Comparison of ENCODE assay signal across 8 cellular contexts in genomic region chr2:234952270-234953115, GRCh38. TPM values are rescaled to one million over a fixed set of nuclear protein-coding genes. Genes with fewer than 3 reads are reported as not detected.
A peak's percentile ranks its signal among the peaks of the same experiment; 100 is the strongest.
DNase-seq lines count a peak whose midpoint lies in the region; ATAC-seq and TF ChIP-seq lines count a peak whose summit lies in the region.

No MANE protein-coding gene starts in this region.

- 2% methylated on average over 68 of the region's 102 CpGs for WGBS in prostate gland

- H3K36me3 Mint-ChIP-seq in activated CD4-positive, alpha-beta T cell treated with anti-CD3 and anti-CD28 coated beads for 36 hours (ENCODE audit: low read depth), result no peaks in the 10 kb centered on the region

- no peaks in the 10 kb centered on the region for H3K27me3 ChIP-seq in prostate gland (replicated peaks; ENCODE audit: insufficient read depth)

- H3K4me3 Mint-ChIP-seq in activated CD4-positive, alpha-beta T cell treated with anti-CD3 and anti-CD28 coated beads for 36 hours, result peak overlapping the region; percentile 49

- H3K27ac ChIP-seq in prostate gland, result peak overlapping the region; percentile 87 to 95

- peak; percentile 17 for DNase-seq in activated CD4-positive, alpha-beta T cell treated with anti-CD3 and anti-CD28 coated beads for 36 hours
- no peak for DNase-seq in activated CD4-positive, alpha-beta T cell treated with anti-CD3 and anti-CD28 coated beads for 1 hour
- peak; percentile 24 to 26 for DNase-seq in activated T-cell treated with anti-CD3 and anti-CD28 coated beads, Interleukin-2, amount 50 U/mL, for 48 hours
- DNase-seq in left cardiac atrium (peak; percentile 39), prostate gland (ENCODE audit: low spot score) (no peak), NCI-H1048 (lab: John Stamatoyannopoulos, UW) (no peak)

- TF ChIP-seq CTCF in prostate gland (IDR thresholded peaks at IDR 0.05), result no peak

- peak; percentile 20 for ATAC-seq in activated CD4-positive, alpha-beta T cell treated with anti-CD3 and anti-CD28 coated beads for 36 hours
- ATAC-seq in left cardiac atrium (peak; percentile 7 to 13), GM19455 (IDR thresholded peaks at IDR 0.05; ENCODE audit: unreplicated experiment) (no peak), HG03521 (IDR thresholded peaks at IDR 0.05; ENCODE audit: unreplicated experiment) (no peak)

- H3K4me1 Mint-ChIP-seq in activated CD4-positive, alpha-beta T cell treated with anti-CD3 and anti-CD28 coated beads for 36 hours, result peaks cover 4% of the 10 kb centered on the region

- no peaks in the 10 kb centered on the region for H3K4me1 ChIP-seq in prostate gland (replicated peaks)

- H3K27me3 Mint-ChIP-seq in activated CD4-positive, alpha-beta T cell treated with anti-CD3 and anti-CD28 coated beads for 36 hours, result peaks cover 58% of the 10 kb centered on the region

- intact Hi-C loops in activated CD4-positive, alpha-beta T cell treated with anti-CD3 and anti-CD28 coated beads for 36 hours (cut with DNase I, micrococcal nuclease), result no loop called here
- intact Hi-C loops in left cardiac atrium (cut with DNase I), result loop anchor here in 1 of 2 donors (5.0 to 10.0 kb wide), 2 partner anchors 100 to 132 kb away; no protein-coding TSS in a partner anchor
- intact Hi-C loops in prostate gland (cut with DNase I), result no loop called here

- no peaks in the 10 kb centered on the region for H3K9me3 ChIP-seq in prostate gland

- no peak overlapping the region for H3K27ac Mint-ChIP-seq in activated CD4-positive, alpha-beta T cell treated with anti-CD3 and anti-CD28 coated beads for 36 hours

- no peak for TF ChIP-seq POLR2A in prostate gland (IDR thresholded peaks at IDR 0.05)

- no peaks in the 10 kb centered on the region for H3K36me3 ChIP-seq in prostate gland

- CTCF ChIA-PET in activated CD4-positive, alpha-beta T cell treated with anti-CD3 and anti-CD28 coated beads for 36 hours (lab: Charles Lee), result no interaction called here

- H3K4me3 ChIP-seq in prostate gland, result peak overlapping the region; percentile 62 to 92

- POLR2A ChIA-PET in activated CD4-positive, alpha-beta T cell treated with anti-CD3 and anti-CD28 coated beads for 36 hours (lab: Charles Lee), result no interaction called here

- no peaks in the 10 kb centered on the region for H3K9me3 Mint-ChIP-seq in activated CD4-positive, alpha-beta T cell treated with anti-CD3 and anti-CD28 coated beads for 36 hours (ENCODE audit: low read depth)

RNA-seq across cellular contexts. Expression of gene SH3BP4, which starts 0.7 kb away (rescaled TPM):
- under 1 TPM; 0.21 to 0.32 TPM for total RNA-seq in activated CD4-positive, alpha-beta T cell treated with anti-CD3 and anti-CD28 coated beads for 36 hours
- total RNA-seq in left cardiac atrium (10 to 100 TPM; 15.1 to 27.0 TPM), prostate gland (100 to 1,000 TPM in 1 of 2 donors, 10 to 100 TPM in 1; 86.7 to 134 TPM)

Comparison
In these comparisons a context has a peak if more than half of its experiments do, and no peak if none do; other contexts are left out.
1. DNase-seq: peak in activated CD4-positive, alpha-beta T cell treated with anti-CD3 and anti-CD28 coated beads for 36 hours (single experiment), activated T-cell treated with anti-CD3 and anti-CD28 coated beads, Interleukin-2, amount 50 U/mL, for 48 hours (2 of 2) and left cardiac atrium (single experiment); none in activated CD4-positive, alpha-beta T cell treated with anti-CD3 and anti-CD28 coated beads for 1 hour (single experiment), prostate gland (single experiment) and NCI-H1048 (single experiment).
2. ATAC-seq: peak in activated CD4-positive, alpha-beta T cell treated with anti-CD3 and anti-CD28 coated beads for 36 hours (single experiment) and left cardiac atrium (2 of 2); none in GM19455 (single experiment) and HG03521 (single experiment).
3. RNA of gene SH3BP4, which starts 0.7 kb away (total RNA-seq): 86.7 to 134 TPM in prostate gland and 15.1 to 27.0 TPM in left cardiac atrium; 0.21 to 0.32 TPM in activated CD4-positive, alpha-beta T cell treated with anti-CD3 and anti-CD28 coated beads for 36 hours; every median in the first group is over 10 times any median in the second.